ENCODE assay signal across 14 cellular contexts in the genomic region with DNA sequence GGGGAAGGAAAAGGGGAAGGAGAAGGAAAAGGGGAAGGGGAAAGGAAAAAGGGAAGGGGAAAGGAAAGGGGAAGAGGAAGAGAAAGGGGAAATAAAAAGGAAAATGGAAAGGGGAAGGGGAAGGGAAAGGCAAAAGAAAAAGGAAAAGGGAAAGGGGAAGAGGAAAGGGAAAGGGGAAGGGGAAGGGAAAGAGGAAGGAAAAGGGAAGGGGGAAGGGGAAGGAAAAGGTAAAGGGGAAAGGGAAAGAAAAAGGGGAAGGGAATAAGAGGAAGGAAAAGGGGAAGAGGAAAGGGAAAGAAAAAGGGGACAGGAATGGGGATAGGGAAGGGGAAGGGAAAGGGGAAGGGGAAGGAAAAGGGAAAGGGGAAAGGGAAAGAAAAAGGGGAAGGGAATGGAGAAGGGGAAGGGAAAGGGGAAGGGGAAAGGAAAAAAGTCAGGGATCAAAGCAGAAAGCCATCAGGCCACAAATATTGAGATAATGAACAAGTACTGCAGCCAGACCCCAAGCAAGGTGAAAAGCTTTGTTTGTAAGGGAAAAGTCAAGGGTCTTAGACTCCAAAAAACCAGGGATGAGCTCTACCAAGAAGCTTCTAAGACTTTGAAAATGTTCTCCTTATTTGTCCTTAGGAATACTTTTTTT. TPM values are rescaled to one million over a fixed set of nuclear protein-coding genes. Genes with fewer than 3 reads are reported as not detected.
DNase-seq lines count a peak whose midpoint lies in the region; ATAC-seq and TF ChIP-seq lines count a peak whose summit lies in the region.
"Had no signal": no experiment of that assay in that cellular context is flagged by ENCODE, and none has a peak within 500 bp of the region (broad histone marks: within the 10 kb centered on the region; RNA-seq: fewer than 3 reads in every experiment).

No MANE protein-coding gene starts in this region.

- H3K27ac ChIP-seq in caudate nucleus (ENCODE audit: low read depth, low read length): peak overlapping the region; percentile 84
- no peak overlapping the region for H3K27ac ChIP-seq in naive thymus-derived CD4-positive, alpha-beta T cell (ENCODE audit: low read depth, low read length)
- peak overlapping the region; percentile 46 to 85 (median 72) for H3K27ac ChIP-seq in tibial nerve
- H3K27ac ChIP-seq in brain microvascular endothelial cell: no peak overlapping the region
- no peak overlapping the region for H3K27ac ChIP-seq in tibial artery

- DNase-seq in activated naive CD8-positive, alpha-beta T cell treated with anti-CD3 and anti-CD28 coated beads for 36 hours: no peak
- DNase-seq in caudate nucleus (lab: John Stamatoyannopoulos, UW): no peak
- DNase-seq in naive thymus-derived CD4-positive, alpha-beta T cell: no peak
- DNase-seq in tibial nerve (ENCODE audit: low spot score in 2 of 2): no peak
- no peak for DNase-seq in brain microvascular endothelial cell
- no peak for DNase-seq in tibial artery
- no peak for DNase-seq in hypothalamus (lab: John Stamatoyannopoulos, UW)
- DNase-seq: ACHN, activated T-cell treated with anti-CD3 and anti-CD28 coated beads for 4 hours, NCI-H1694, NCI-H748 treated with DMSO at 0.1 percent for 48 hours, posterior cingulate gyrus, SHP77 treated with DMSO at 0.1 percent for 48 hours had no signal

- peaks cover 0 to 20% of the 10 kb centered on the region in 2 donors for H3K4me1 ChIP-seq in naive thymus-derived CD4-positive, alpha-beta T cell (ENCODE audit: control insufficient read depth in 2 of 2, insufficient read depth in 2 of 2, low read length in 2 of 2)
- H3K4me1 ChIP-seq in tibial nerve: peaks cover 0 to 98% (median 44%) of the 10 kb centered on the region in 4 donors
- peaks cover 0 to 72% (median 29%) of the 10 kb centered on the region in 4 donors for H3K4me1 ChIP-seq in tibial artery

- H3K27me3 Mint-ChIP-seq in activated naive CD8-positive, alpha-beta T cell: no peaks in the 10 kb centered on the region
- H3K27me3 Mint-ChIP-seq in activated naive CD8-positive, alpha-beta T cell treated with anti-CD3 and anti-CD28 coated beads for 36 hours: no peaks in the 10 kb centered on the region
- no peaks in the 10 kb centered on the region for H3K27me3 Mint-ChIP-seq in naive thymus-derived CD4-positive, alpha-beta T cell

- H3K27ac Mint-ChIP-seq in activated naive CD8-positive, alpha-beta T cell: no peak overlapping the region
- H3K27ac Mint-ChIP-seq in activated naive CD8-positive, alpha-beta T cell treated with anti-CD3 and anti-CD28 coated beads for 36 hours: no peak overlapping the region
- peak overlapping the region in 6 of 9 donors; percentile 9 to 72 (median 35) for H3K27ac Mint-ChIP-seq in naive thymus-derived CD4-positive, alpha-beta T cell

- no peak for TF ChIP-seq POLR2A in tibial nerve (IDR thresholded peaks at IDR 0.05)

- CTCF ChIA-PET in naive thymus-derived CD4-positive, alpha-beta T cell (lab: Charles Lee): no interaction called here

- no peak overlapping the region for H3K4me3 ChIP-seq in naive thymus-derived CD4-positive, alpha-beta T cell (ENCODE audit: low read length)
- H3K4me3 ChIP-seq in tibial nerve (no peak overlapping the region), brain microvascular endothelial cell (ENCODE audit: low read depth, low read length) (no peak overlapping the region), tibial artery (no peak overlapping the region)

- intact Hi-C loops in naive thymus-derived CD4-positive, alpha-beta T cell (cut with micrococcal nuclease): no loop called here
- intact Hi-C loops in tibial artery (cut with DNase I; ENCODE audit: low total_unique reads): no loop called here

- ATAC-seq in naive thymus-derived CD4-positive, alpha-beta T cell: no peak

- TF ChIP-seq CTCF in tibial nerve (IDR thresholded peaks at IDR 0.05) (no peak), brain microvascular endothelial cell (IDR thresholded peaks at IDR 0.05; ENCODE audit: low read depth, low read length, missing control alignments) (no peak), tibial artery (IDR thresholded peaks at IDR 0.05) (no peak)

- H3K9me3 ChIP-seq in naive thymus-derived CD4-positive, alpha-beta T cell (ENCODE audit: control insufficient read depth in 2 of 3, low read length in 3 of 3): no peaks in the 10 kb centered on the region
- H3K9me3 ChIP-seq in tibial nerve (no peaks in the 10 kb centered on the region), tibial artery (no peaks in the 10 kb centered on the region)

- peaks cover 0 to 8% (median 5%) of the 10 kb centered on the region in 3 experiments for H3K36me3 ChIP-seq in naive thymus-derived CD4-positive, alpha-beta T cell (ENCODE audit: control insufficient read depth in 2 of 3, insufficient read depth in 3 of 3, low read length in 3 of 3)
- H3K36me3 ChIP-seq in tibial nerve (no peaks in the 10 kb centered on the region), brain microvascular endothelial cell (replicated peaks) (no peaks in the 10 kb centered on the region), tibial artery (peaks cover 3 to 10% (median 10%) of the 10 kb centered on the region in 3 donors)

- in situ Hi-C loops in brain microvascular endothelial cell (cut with HindIII; ENCODE audit: low pct_ligation_motif_present, low sequenced_read_pairs): no loop called here

- H3K4me3 Mint-ChIP-seq in activated naive CD8-positive, alpha-beta T cell: peak overlapping the region; percentile 24
- no peak overlapping the region for H3K4me3 Mint-ChIP-seq in activated naive CD8-positive, alpha-beta T cell treated with anti-CD3 and anti-CD28 coated beads for 36 hours
- peak overlapping the region in 4 of 10 donors; percentile 24 to 54 (median 46) for H3K4me3 Mint-ChIP-seq in naive thymus-derived CD4-positive, alpha-beta T cell

- peaks cover 70% of the 10 kb centered on the region for H3K4me1 Mint-ChIP-seq in activated naive CD8-positive, alpha-beta T cell (ENCODE audit: low read depth)
- H3K4me1 Mint-ChIP-seq in activated naive CD8-positive, alpha-beta T cell treated with anti-CD3 and anti-CD28 coated beads for 36 hours: peaks cover 59% of the 10 kb centered on the region
- H3K4me1 Mint-ChIP-seq in naive thymus-derived CD4-positive, alpha-beta T cell: peaks cover 34 to 90% (median 81%) of the 10 kb centered on the region in 7 donors

- H3K36me3 Mint-ChIP-seq in activated naive CD8-positive, alpha-beta T cell: peaks cover 3% of the 10 kb centered on the region
- peaks cover 20% of the 10 kb centered on the region for H3K36me3 Mint-ChIP-seq in activated naive CD8-positive, alpha-beta T cell treated with anti-CD3 and anti-CD28 coated beads for 36 hours
- H3K36me3 Mint-ChIP-seq in naive thymus-derived CD4-positive, alpha-beta T cell: peaks cover 5 to 31% (median 22%) of the 10 kb centered on the region in 5 donors

- POLR2A ChIA-PET in naive thymus-derived CD4-positive, alpha-beta T cell (lab: Charles Lee): no interaction called here

- no peaks in the 10 kb centered on the region for H3K9me3 Mint-ChIP-seq in activated naive CD8-positive, alpha-beta T cell (ENCODE audit: low read depth)
- H3K9me3 Mint-ChIP-seq in activated naive CD8-positive, alpha-beta T cell treated with anti-CD3 and anti-CD28 coated beads for 36 hours: no peaks in the 10 kb centered on the region
- H3K9me3 Mint-ChIP-seq in naive thymus-derived CD4-positive, alpha-beta T cell: no peaks in the 10 kb centered on the region

- TF ChIP-seq EP300 in tibial nerve (IDR thresholded peaks at IDR 0.05): no peak

- H3K27me3 ChIP-seq in naive thymus-derived CD4-positive, alpha-beta T cell (ENCODE audit: control insufficient read depth in 2 of 2, insufficient read depth in 2 of 2, low read length in 2 of 2): no peaks in the 10 kb centered on the region
- no peaks in the 10 kb centered on the region for H3K27me3 ChIP-seq in tibial nerve
- H3K27me3 ChIP-seq in brain microvascular endothelial cell (replicated peaks): no peaks in the 10 kb centered on the region
- no peaks in the 10 kb centered on the region for H3K27me3 ChIP-seq in tibial artery

RNA-seq across cellular contexts. Expression of a gene that starts 20.0 kb away (rescaled TPM):
- 10 to 100 TPM; 53.1 to 60.3 TPM for total RNA-seq in activated naive CD8-positive, alpha-beta T cell treated with anti-CD3 and anti-CD28 coated beads for 36 hours
- 10 to 100 TPM; 61.1 to 78.2 (median 67.4) TPM for total RNA-seq in naive thymus-derived CD4-positive, alpha-beta T cell
- polyA plus RNA-seq in naive thymus-derived CD4-positive, alpha-beta T cell: 10 to 100 TPM; 11.0 to 18.8 TPM
- 10 to 100 TPM; 54.5 to 94.8 (median 83.8) TPM for total RNA-seq in tibial nerve

Comparison
In these comparisons a context has a peak if more than half of its experiments do, and no peak if none do; other contexts are left out.
1. H3K27ac Mint-ChIP-seq: peak in naive thymus-derived CD4-positive, alpha-beta T cell (6 of 9); none in activated naive CD8-positive, alpha-beta T cell (single experiment) and activated naive CD8-positive, alpha-beta T cell treated with anti-CD3 and anti-CD28 coated beads for 36 hours (single experiment).
2. H3K27ac ChIP-seq: peak in caudate nucleus (single experiment) and tibial nerve (4 of 4); none in naive thymus-derived CD4-positive, alpha-beta T cell (single experiment), brain microvascular endothelial cell (single experiment) and tibial artery (0 of 2).